In the genomic region with DNA sequence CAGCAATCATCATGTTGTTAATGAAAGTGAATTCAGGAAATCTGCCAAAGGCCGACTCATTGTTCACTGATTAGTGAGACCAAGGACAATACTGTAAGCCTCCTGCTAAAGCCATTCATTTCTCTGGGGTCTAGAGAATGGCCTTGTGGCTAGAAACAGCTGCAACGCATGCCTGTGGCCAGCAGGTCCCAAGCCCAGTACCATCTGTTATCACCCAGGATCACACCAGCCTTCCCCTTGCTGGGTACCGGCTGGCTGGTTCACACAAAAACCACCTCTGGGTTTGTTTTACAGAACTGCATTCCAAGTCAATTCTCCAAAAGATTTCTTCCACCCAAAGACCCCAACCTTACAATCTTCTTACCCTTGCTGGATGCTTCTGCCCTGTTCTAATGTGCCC, we compare ENCODE assay signal across 12 cellular contexts. TPM values are rescaled to one million over a fixed set of nuclear protein-coding genes. Genes with fewer than 3 reads are reported as not detected.
A peak's percentile ranks its signal among the peaks of the same experiment; 100 is the strongest.
DNase-seq lines count a peak whose midpoint lies in the region; ATAC-seq, FAIRE-seq and TF ChIP-seq lines count a peak whose summit lies in the region.
"Had no signal": no experiment of that assay in that cellular context is flagged by ENCODE, and none has a peak within 500 bp of the region (broad histone marks: within the 10 kb centered on the region; RNA-seq: fewer than 3 reads in every experiment).

No MANE protein-coding gene starts in this region.

- H3K9me3 ChIP-seq in CD4-positive, CD25-positive, alpha-beta regulatory T cell (ENCODE audit: control insufficient read depth in 2 of 2, low read length in 2 of 2), result peaks cover 0 to 9% of the 10 kb centered on the region in 2 experiments
- H3K9me3 ChIP-seq in endothelial cell of umbilical vein (replicated peaks; ENCODE audit: control insufficient read depth, insufficient read depth, low read length) (no peaks in the 10 kb centered on the region), prostate gland (no peaks in the 10 kb centered on the region)

- no peak overlapping the region for H3K9ac ChIP-seq in endothelial cell of umbilical vein (replicated peaks; ENCODE audit: extremely low read depth, insufficient read depth, low read length)
- H3K9ac ChIP-seq: BLaER1 treated with 17β-estradiol and CSF1 and Interleukin-3, amounts not matched to agents 10 nM and 100 nM had no signal

- H3K4me1 ChIP-seq in CD4-positive, CD25-positive, alpha-beta regulatory T cell (ENCODE audit: control insufficient read depth, insufficient read depth, low read length, poor library complexity, severe bottlenecking), result peaks cover 10% of the 10 kb centered on the region
- H3K4me1 ChIP-seq in endothelial cell of umbilical vein (ENCODE audit: control insufficient read depth, extremely low read depth, insufficient read depth, low read length), result peaks cover 3% of the 10 kb centered on the region
- no peaks in the 10 kb centered on the region for H3K4me1 ChIP-seq in prostate gland (replicated peaks)

- 72% methylated on average over 3 of the region's 3 CpGs for WGBS in prostate gland

- peak; percentile 62 for FAIRE-seq in endothelial cell of umbilical vein (lab: Jason Lieb, UNC)

- H2AFZ ChIP-seq in endothelial cell of umbilical vein (ENCODE audit: low read depth, low read length), result no peak overlapping the region

- H3K27ac Mint-ChIP-seq in CD4-positive, CD25-positive, alpha-beta regulatory T cell, result no peak overlapping the region
- no peak overlapping the region for H3K27ac Mint-ChIP-seq in natural killer cell treated with Interleukin-12 subunit alpha and Interleukin-12 subunit beta and Interleukin-15 and Interleukin-18, amount 100 ng/mL, for 72 hours
- H3K27ac Mint-ChIP-seq: memory B cell had no signal

- TF ChIP-seq POLR2A in NB4 (IDR thresholded peaks at IDR 0.05; ENCODE audit: extremely low read depth, insufficient read length) (no peak), endothelial cell of umbilical vein (IDR thresholded peaks at IDR 0.05; ENCODE audit: low read depth, low read length) (no peak), prostate gland (IDR thresholded peaks at IDR 0.05) (no peak)

- BruUV-seq in endothelial cell of umbilical vein (replicated peaks; lab: Mats Ljungman, UMichigan), result no TSS peak

- H3K27me3 ChIP-seq in CD4-positive, CD25-positive, alpha-beta regulatory T cell (ENCODE audit: control insufficient read depth, insufficient read depth, low read length), result peaks cover 27% of the 10 kb centered on the region
- peaks cover 39 to 58% of the 10 kb centered on the region in 2 experiments for H3K27me3 ChIP-seq in endothelial cell of umbilical vein (ENCODE audit: control insufficient read depth in 2 of 2, insufficient read depth in 2 of 2, low read length in 2 of 2)
- no peaks in the 10 kb centered on the region for H3K27me3 ChIP-seq in prostate gland (replicated peaks; ENCODE audit: insufficient read depth)
- H3K27me3 ChIP-seq: BLaER1 treated with 17β-estradiol and CSF1 and Interleukin-3, amounts not matched to agents 10 nM and 100 nM had no signal

- H3K79me2 ChIP-seq in endothelial cell of umbilical vein (ENCODE audit: control insufficient read depth, insufficient read depth, low read length), result no peaks in the 10 kb centered on the region

- CTCF ChIA-PET in endothelial cell of umbilical vein (lab: Charles Lee), result interaction anchor here (0.7 to 4.1 kb wide), 3 partner anchors 10 to 146 kb away, joined by 3 to 18 read pairs (median 5); a partner anchor contains a TSS

- no peaks in the 10 kb centered on the region for H3K9me1 ChIP-seq in endothelial cell of umbilical vein (replicated peaks; ENCODE audit: control insufficient read depth, extremely low read depth, insufficient read depth, low read length)

- H3K4me2 ChIP-seq in endothelial cell of umbilical vein (ENCODE audit: insufficient read depth, low read length), result no peak overlapping the region
- H3K4me2 ChIP-seq: BLaER1 treated with 17β-estradiol and CSF1 and Interleukin-3, amounts not matched to agents 10 nM and 100 nM had no signal

- no peak for DNase-seq in CD4-positive, CD25-positive, alpha-beta regulatory T cell
- DNase-seq in NB4 (ENCODE audit: low read depth) (peak; percentile 79), endothelial cell of umbilical vein (ENCODE audit: low read depth, low spot score) (no peak), NCI-H1105 (lab: John Stamatoyannopoulos, UW) (no peak), prostate gland (ENCODE audit: low spot score) (no peak), DMS79 (lab: John Stamatoyannopoulos, UW) (no peak)
- no peak for DNase-seq in natural killer cell treated with Interleukin-12 subunit alpha and Interleukin-12 subunit beta and Interleukin-15 and Interleukin-18, amount 100 ng/mL, for 72 hours (ENCODE audit: low spot score)
- DNase-seq: NCI-H1694 treated with DMSO at 0.1 percent for 48 hours; stimulated activated CD4-positive, alpha-beta T cell treated with anti-CD3 and anti-CD28 coated beads, Interleukin-4, amount 100 ng/mL, for 4 hours had no signal

- dilution Hi-C loops in endothelial cell of umbilical vein (cut with MboI; ENCODE audit: extremely low pct_ligation_motif_present, low sequenced_read_pairs), result no loop called here

- H3K4me3 ChIP-seq in CD4-positive, CD25-positive, alpha-beta regulatory T cell (ENCODE audit: low read depth, low read length), result no peak overlapping the region
- H3K4me3 ChIP-seq in NB4 (ENCODE audit: low read depth, low read length) (no peak overlapping the region), endothelial cell of umbilical vein (replicated peaks in 1 of 3; ENCODE audit: insufficient read depth in 1 of 3, low read depth in 1 of 3, low read length in 3 of 3) (no peak overlapping the region), prostate gland (no peak overlapping the region)
- H3K4me3 ChIP-seq: BLaER1 treated with 17β-estradiol and CSF1 and Interleukin-3, amounts not matched to agents 10 nM and 100 nM had no signal

- H3K9me3 Mint-ChIP-seq in CD4-positive, CD25-positive, alpha-beta regulatory T cell, result peaks cover 0 to 6% (median 0%) of the 10 kb centered on the region in 7 donors
- peaks cover 2% of the 10 kb centered on the region for H3K9me3 Mint-ChIP-seq in natural killer cell treated with Interleukin-12 subunit alpha and Interleukin-12 subunit beta and Interleukin-15 and Interleukin-18, amount 100 ng/mL, for 72 hours

- peaks cover 85% of the 10 kb centered on the region for H3K27me3 Mint-ChIP-seq in CD4-positive, CD25-positive, alpha-beta regulatory T cell
- H3K27me3 Mint-ChIP-seq in natural killer cell treated with Interleukin-12 subunit alpha and Interleukin-12 subunit beta and Interleukin-15 and Interleukin-18, amount 100 ng/mL, for 72 hours, result peaks cover 12 to 20% of the 10 kb centered on the region in 2 donors

- H4K20me1 ChIP-seq in endothelial cell of umbilical vein (replicated peaks; ENCODE audit: control insufficient read depth, extremely low read depth, insufficient read depth, low read length), result no peaks in the 10 kb centered on the region
- H4K20me1 ChIP-seq: BLaER1 treated with 17β-estradiol and CSF1 and Interleukin-3, amounts not matched to agents 10 nM and 100 nM had no signal

- peaks cover 3% of the 10 kb centered on the region for H3K36me3 Mint-ChIP-seq in CD4-positive, CD25-positive, alpha-beta regulatory T cell
- H3K36me3 Mint-ChIP-seq in natural killer cell treated with Interleukin-12 subunit alpha and Interleukin-12 subunit beta and Interleukin-15 and Interleukin-18, amount 100 ng/mL, for 72 hours, result peaks cover 8% of the 10 kb centered on the region

- peaks cover 0 to 21% (median 9%) of the 10 kb centered on the region in 4 donors for H3K4me1 Mint-ChIP-seq in CD4-positive, CD25-positive, alpha-beta regulatory T cell
- H3K4me1 Mint-ChIP-seq in natural killer cell treated with Interleukin-12 subunit alpha and Interleukin-12 subunit beta and Interleukin-15 and Interleukin-18, amount 100 ng/mL, for 72 hours (ENCODE audit: low read depth in 2 of 2), result peaks cover 6 to 16% of the 10 kb centered on the region in 2 donors

- intact Hi-C loops in endothelial cell of umbilical vein (cut with micrococcal nuclease), result no loop called here
- intact Hi-C loops in prostate gland (cut with DNase I), result loop anchor here (5.0 kb wide), 1 partner anchor 42 kb away; no protein-coding TSS in a partner anchor

- no peak overlapping the region for H3K27ac ChIP-seq in CD4-positive, CD25-positive, alpha-beta regulatory T cell (ENCODE audit: insufficient read depth, low read length, poor library complexity, severe bottlenecking)
- H3K27ac ChIP-seq in endothelial cell of umbilical vein (ENCODE audit: insufficient read depth, low read depth, low read length) (no peak overlapping the region), prostate gland (no peak overlapping the region)
- H3K27ac ChIP-seq: BLaER1 treated with 17β-estradiol and CSF1 and Interleukin-3, amounts not matched to agents 10 nM and 100 nM had no signal

- POLR2A ChIA-PET in endothelial cell of umbilical vein (lab: Charles Lee), result no interaction called here

- TF ChIP-seq CTCF in NB4 (IDR thresholded peaks at IDR 0.05; ENCODE audit: low read depth, low read length) (no peak), endothelial cell of umbilical vein (IDR thresholded peaks at IDR 0.05; ENCODE audit: extremely low read depth in 1 of 2, insufficient read depth in 1 of 2, low read depth in 1 of 2, low read length in 2 of 2) (no peak), prostate gland (IDR thresholded peaks at IDR 0.05) (no peak)

- no peaks in the 10 kb centered on the region for H3K36me3 ChIP-seq in CD4-positive, CD25-positive, alpha-beta regulatory T cell (ENCODE audit: control insufficient read depth, insufficient read depth, low read length)
- no peaks in the 10 kb centered on the region for H3K36me3 ChIP-seq in endothelial cell of umbilical vein (ENCODE audit: control insufficient read depth in 2 of 2, extremely low read depth in 1 of 2, insufficient read depth in 2 of 2, low read length in 2 of 2)
- no peaks in the 10 kb centered on the region for H3K36me3 ChIP-seq in prostate gland
- H3K36me3 ChIP-seq: BLaER1 treated with 17β-estradiol and CSF1 and Interleukin-3, amounts not matched to agents 10 nM and 100 nM had no signal

- H3K4me3 Mint-ChIP-seq in CD4-positive, CD25-positive, alpha-beta regulatory T cell, result peak overlapping the region in 3 of 4 donors; percentile 5 to 57 (median 33)
- peak overlapping the region; percentile 73 for H3K4me3 Mint-ChIP-seq in natural killer cell treated with Interleukin-12 subunit alpha and Interleukin-12 subunit beta and Interleukin-15 and Interleukin-18, amount 100 ng/mL, for 72 hours
- H3K4me3 Mint-ChIP-seq: memory B cell had no signal

- ATAC-seq in CD4-positive, CD25-positive, alpha-beta regulatory T cell (ENCODE audit: low read depth in 2 of 2), result no peak
- no peak for ATAC-seq in natural killer cell treated with Interleukin-12 subunit alpha and Interleukin-12 subunit beta and Interleukin-15 and Interleukin-18, amount 100 ng/mL, for 72 hours
- no peak for ATAC-seq in GM21825 (IDR thresholded peaks at IDR 0.05; ENCODE audit: unreplicated experiment)

RNA-seq across cellular contexts. Expression of a gene that starts 1.1 kb away (rescaled TPM):
- 1.8 TPM for total RNA-seq in CD4-positive, CD25-positive, alpha-beta regulatory T cell
- polyA plus RNA-seq in CD4-positive, CD25-positive, alpha-beta regulatory T cell, result not detected
- total RNA-seq in endothelial cell of umbilical vein, result not detected in 2 replicates
- not detected in 2 replicates for polyA plus RNA-seq in endothelial cell of umbilical vein
- polyA plus RNA-seq in endothelial cell of umbilical vein (2011; cell fraction: cytosol; rRNA removed), result not detected in 2 replicates
- polyA plus RNA-seq in endothelial cell of umbilical vein (2011; cell fraction: nucleus; rRNA removed), result not detected in 2 replicates
- not detected in 2 replicates for polyA plus RNA-seq in endothelial cell of umbilical vein (2012)
- polyA minus RNA-seq in endothelial cell of umbilical vein, result not detected in 2 replicates
- not detected for polyA minus RNA-seq in endothelial cell of umbilical vein (2011; cell fraction: cytosol; rRNA and poly(A)+ RNA removed)
- polyA minus RNA-seq in endothelial cell of umbilical vein (2011; cell fraction: nucleus; rRNA and poly(A)+ RNA removed), result not detected in 2 replicates
- under 1 TPM in 1 of 2 donors, not detected in 1; 0.36 TPM for total RNA-seq in natural killer cell treated with Interleukin-12 subunit alpha and Interleukin-12 subunit beta and Interleukin-15 and Interleukin-18, amount 100 ng/mL, for 72 hours
- 10 to 100 TPM in 1 of 2 donors, not detected in 1; 25.7 TPM for total RNA-seq in prostate gland

RNA-seq across cellular contexts. Expression of a gene that starts 16.0 kb away (rescaled TPM):
- total RNA-seq in CD4-positive, CD25-positive, alpha-beta regulatory T cell, result 0.94 TPM
- not detected for polyA plus RNA-seq in CD4-positive, CD25-positive, alpha-beta regulatory T cell
- total RNA-seq in endothelial cell of umbilical vein (not detected in 2 replicates), prostate gland (not detected)
- polyA plus RNA-seq in endothelial cell of umbilical vein, result not detected in 2 replicates
- not detected in 2 replicates for polyA plus RNA-seq in endothelial cell of umbilical vein (2011; cell fraction: cytosol; rRNA removed)
- polyA plus RNA-seq in endothelial cell of umbilical vein (2011; cell fraction: nucleus; rRNA removed), result not detected in 2 replicates
- polyA plus RNA-seq in endothelial cell of umbilical vein (2012), result not detected in 2 replicates
- polyA minus RNA-seq in endothelial cell of umbilical vein, result 0.13 and 0.70 TPM in 2 replicates
- polyA minus RNA-seq in endothelial cell of umbilical vein (2011; cell fraction: cytosol; rRNA and poly(A)+ RNA removed), result not detected
- not detected in 2 replicates for polyA minus RNA-seq in endothelial cell of umbilical vein (2011; cell fraction: nucleus; rRNA and poly(A)+ RNA removed)
- under 1 TPM in 1 of 2 donors, not detected in 1; 0.59 TPM for total RNA-seq in natural killer cell treated with Interleukin-12 subunit alpha and Interleukin-12 subunit beta and Interleukin-15 and Interleukin-18, amount 100 ng/mL, for 72 hours

RNA-seq across cellular contexts. Expression of a gene that starts 46.7 kb away (rescaled TPM):
- total RNA-seq in CD4-positive, CD25-positive, alpha-beta regulatory T cell, result 118 TPM
- 100 to 1,000 TPM; 405 to 493 (median 439) TPM for polyA plus RNA-seq in CD4-positive, CD25-positive, alpha-beta regulatory T cell
- total RNA-seq in endothelial cell of umbilical vein (0.95 TPM in 1 of 2 replicates, not detected in the other), prostate gland (10 to 100 TPM; 47.6 to 50.8 TPM)
- polyA plus RNA-seq in endothelial cell of umbilical vein, result 0.88 and 1.7 TPM in 2 replicates
- 1.0 and 1.4 TPM in 2 replicates for polyA plus RNA-seq in endothelial cell of umbilical vein (2011; cell fraction: cytosol; rRNA removed)
- 0.36 TPM in 1 of 2 replicates, not detected in the other for polyA plus RNA-seq in endothelial cell of umbilical vein (2011; cell fraction: nucleus; rRNA removed)
- 3.3 and 4.1 TPM in 2 replicates for polyA plus RNA-seq in endothelial cell of umbilical vein (2012)
- polyA minus RNA-seq in endothelial cell of umbilical vein, result not detected in 2 replicates
- polyA minus RNA-seq in endothelial cell of umbilical vein (2011; cell fraction: cytosol; rRNA and poly(A)+ RNA removed), result not detected
- polyA minus RNA-seq in endothelial cell of umbilical vein (2011; cell fraction: nucleus; rRNA and poly(A)+ RNA removed), result not detected in 2 replicates
- total RNA-seq in natural killer cell treated with Interleukin-12 subunit alpha and Interleukin-12 subunit beta and Interleukin-15 and Interleukin-18, amount 100 ng/mL, for 72 hours, result 100 to 1,000 TPM in 1 of 2 donors, 10 to 100 TPM in 1; 42.5 to 193 TPM

Comparison
In these comparisons a context has a peak if more than half of its experiments do, and no peak if none do; other contexts are left out.
1. RNA of a gene that starts 46.7 kb away (total RNA-seq): 42.5 to 193 TPM in natural killer cell treated with Interleukin-12 subunit alpha and Interleukin-12 subunit beta and Interleukin-15 and Interleukin-18, amount 100 ng/mL, for 72 hours, 118 TPM in CD4-positive, CD25-positive, alpha-beta regulatory T cell (single experiment) and 47.6 to 50.8 TPM in prostate gland; 0.95 TPM in endothelial cell of umbilical vein; every median in the first group is over 10 times any median in the second.